Comparison of ENCODE assay signal across 8 cellular contexts in the genomic region with DNA sequence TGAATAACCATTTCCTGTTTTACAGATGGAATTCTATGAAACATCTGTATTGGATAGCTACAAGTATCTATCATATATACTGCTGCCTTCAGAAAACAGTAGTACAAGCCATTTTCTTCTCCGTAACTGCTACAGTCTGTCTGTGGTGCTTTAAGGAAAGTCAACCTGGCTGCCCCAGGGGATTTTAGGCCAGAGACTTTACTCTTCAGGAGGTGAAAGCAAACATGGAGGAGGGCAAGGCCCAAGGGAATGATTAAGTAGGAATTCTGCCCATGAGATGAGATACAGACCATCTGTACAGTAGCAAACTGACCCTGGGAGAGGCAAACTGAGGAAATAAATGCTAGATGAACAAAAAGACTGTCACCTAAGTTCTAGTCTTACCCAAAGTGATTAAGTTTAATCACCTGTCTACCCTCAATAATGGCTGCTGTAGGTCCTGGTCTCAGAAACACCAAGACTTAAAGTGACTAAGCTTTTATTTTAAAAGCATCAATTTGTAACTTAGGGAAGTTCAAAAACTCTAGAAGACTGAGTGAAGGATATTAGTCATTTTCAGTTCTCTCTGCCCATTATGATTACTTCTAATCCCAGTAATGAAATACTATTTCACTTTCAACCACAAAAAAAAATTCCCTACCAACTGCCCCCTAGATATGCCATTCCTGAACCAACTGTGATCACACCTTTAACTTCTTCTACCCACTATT. TPM values are rescaled to one million over a fixed set of nuclear protein-coding genes. Genes with fewer than 3 reads are reported as not detected.
A peak's percentile ranks its signal among the peaks of the same experiment; 100 is the strongest.
DNase-seq lines count a peak whose midpoint lies in the region; ATAC-seq and TF ChIP-seq lines count a peak whose summit lies in the region.

No MANE protein-coding gene starts in this region.

- no peaks in the 10 kb centered on the region for H3K36me3 ChIP-seq in left ventricle myocardium inferior

- H3K27ac Mint-ChIP-seq in central memory CD8-positive, alpha-beta T cell (ENCODE audit: low read depth), result peak overlapping the region; percentile 79

- H3K9me3 ChIP-seq in left ventricle myocardium inferior (replicated peaks), result no peaks in the 10 kb centered on the region

- TF ChIP-seq CTCF in left ventricle myocardium inferior (IDR thresholded peaks at IDR 0.05; ENCODE audit: borderline replicate concordance), result no peak

- DNase-seq in DMS 273 (lab: John Stamatoyannopoulos, UW; ENCODE audit: unreplicated experiment), result peak; percentile 44
- no peak for DNase-seq in central memory CD8-positive, alpha-beta T cell (ENCODE audit: low spot score in 2 of 2)
- DNase-seq in pons (ENCODE audit: low spot score), result no peak
- no peak for DNase-seq in left ventricle myocardium inferior
- DNase-seq in NCI-H748 treated with DMSO at 0.1 percent for 48 hours (lab: John Stamatoyannopoulos, UW), result no peak
- DNase-seq in NCI-H345 treated with DMSO at 0.1 percent for 48 hours (lab: John Stamatoyannopoulos, UW; ENCODE audit: unreplicated experiment), result no peak

- peaks cover 57% of the 10 kb centered on the region for H3K4me1 ChIP-seq in left ventricle myocardium inferior

- no peaks in the 10 kb centered on the region for H3K27me3 ChIP-seq in left ventricle myocardium inferior (ENCODE audit: low read depth)

- no peaks in the 10 kb centered on the region for H3K9me3 Mint-ChIP-seq in central memory CD8-positive, alpha-beta T cell

- H3K36me3 Mint-ChIP-seq in central memory CD8-positive, alpha-beta T cell (ENCODE audit: insufficient read depth), result peaks cover 13% of the 10 kb centered on the region

- no peak overlapping the region for H3K4me3 ChIP-seq in left ventricle myocardium inferior

- H3K27me3 Mint-ChIP-seq in central memory CD8-positive, alpha-beta T cell, result no peaks in the 10 kb centered on the region

- no peak overlapping the region for H3K4me3 Mint-ChIP-seq in central memory CD8-positive, alpha-beta T cell

- no peak overlapping the region for H3K27ac ChIP-seq in left ventricle myocardium inferior (replicated peaks)

- intact Hi-C loops in left ventricle myocardium inferior (cut with micrococcal nuclease), result no loop called here

- ATAC-seq in GM19372 (IDR thresholded peaks at IDR 0.05; ENCODE audit: low read depth, unreplicated experiment), result peak; percentile 65
- ATAC-seq in HG03196 (IDR thresholded peaks at IDR 0.05; ENCODE audit: unreplicated experiment), result peak; percentile 82
- ATAC-seq in central memory CD8-positive, alpha-beta T cell (replicated peaks; ENCODE audit: extremely low read depth, poor library complexity, severe bottlenecking), result no peak

- H3K4me1 Mint-ChIP-seq in central memory CD8-positive, alpha-beta T cell, result peaks cover 72% of the 10 kb centered on the region

RNA-seq across cellular contexts. Expression of a gene that starts 14.8 kb away (rescaled TPM):
- total RNA-seq in left ventricle myocardium inferior, result 43.7 TPM

RNA-seq across cellular contexts. Expression of a gene that starts 59.7 kb away (rescaled TPM):
- total RNA-seq in left ventricle myocardium inferior, result 17.8 TPM
